Comparison of ENCODE assay signal across 15 cellular contexts in the genomic region with DNA sequence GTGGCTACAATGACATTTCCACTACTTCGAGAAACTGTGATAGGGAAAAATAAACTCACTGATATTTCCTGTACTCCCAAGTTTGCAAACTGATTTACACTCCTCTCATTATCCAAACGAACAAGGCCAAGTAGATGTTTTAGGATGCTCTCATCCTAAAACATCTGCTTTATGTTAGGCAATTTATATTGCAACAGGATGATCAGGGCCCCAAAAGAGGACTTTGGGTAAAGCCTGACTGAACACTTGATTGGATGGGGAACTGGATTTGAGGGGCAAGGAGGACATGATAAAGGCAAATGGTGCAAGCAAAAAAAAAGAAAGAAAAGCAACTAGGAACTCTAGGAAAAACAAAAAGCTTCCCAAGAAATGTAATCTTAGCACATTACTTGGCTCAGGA. TPM values are rescaled to one million over a fixed set of nuclear protein-coding genes. Genes with fewer than 3 reads are reported as not detected.
DNase-seq lines count a peak whose midpoint lies in the region; ATAC-seq, FAIRE-seq and TF ChIP-seq lines count a peak whose summit lies in the region.
"Had no signal": no experiment of that assay in that cellular context is flagged by ENCODE, and none has a peak within 500 bp of the region (broad histone marks: within the 10 kb centered on the region; RNA-seq: fewer than 3 reads in every experiment).

No MANE protein-coding gene starts in this region.

- no peak overlapping the region for H3K9ac ChIP-seq in kidney (ENCODE audit: low read length in 2 of 2)
- H3K9ac ChIP-seq: SK-N-SH had no signal

- whole genome bisulfite sequencing in gastroesophageal sphincter (ENCODE audit: low coverage in 1 of 2), 2 donors: 81 to 85% methylated on average over 2 of the region's 2 CpGs

- peaks cover 0 to 12% (median 4%) of the 10 kb centered on the region in 4 donors for H3K4me1 Mint-ChIP-seq in CD4-positive, CD25-positive, alpha-beta regulatory T cell
- peaks cover 8% of the 10 kb centered on the region for H3K4me1 Mint-ChIP-seq in Calu3 (ENCODE audit: low read depth, unreplicated experiment)
- peaks cover 6% of the 10 kb centered on the region for H3K4me1 Mint-ChIP-seq in central memory CD8-positive, alpha-beta T cell
- peaks cover 32% of the 10 kb centered on the region for H3K4me1 Mint-ChIP-seq in nephron

- H3K9me3 Mint-ChIP-seq in CD4-positive, CD25-positive, alpha-beta regulatory T cell: no peaks in the 10 kb centered on the region
- H3K9me3 Mint-ChIP-seq in Calu3 (ENCODE audit: low read depth, unreplicated experiment): no peaks in the 10 kb centered on the region
- H3K9me3 Mint-ChIP-seq in central memory CD8-positive, alpha-beta T cell: no peaks in the 10 kb centered on the region
- no peaks in the 10 kb centered on the region for H3K9me3 Mint-ChIP-seq in nephron

- no peak for FAIRE-seq in kidney (lab: Jason Lieb, UNC)
- FAIRE-seq: astrocyte had no signal

- no peak overlapping the region for H3K4me3 ChIP-seq in CD4-positive, CD25-positive, alpha-beta regulatory T cell (ENCODE audit: low read depth, low read length)
- no peak overlapping the region for H3K4me3 ChIP-seq in gastroesophageal sphincter
- no peak overlapping the region for H3K4me3 ChIP-seq in kidney (ENCODE audit: low read length in 2 of 2)
- H3K4me3 ChIP-seq: suprapubic skin had no signal

- peaks cover 4% of the 10 kb centered on the region for H3K27me3 ChIP-seq in CD4-positive, CD25-positive, alpha-beta regulatory T cell (ENCODE audit: control insufficient read depth, insufficient read depth, low read length)
- peaks cover 6% of the 10 kb centered on the region for H3K27me3 ChIP-seq in gastroesophageal sphincter

- H3K27ac Mint-ChIP-seq in CD4-positive, CD25-positive, alpha-beta regulatory T cell: no peak overlapping the region
- H3K27ac Mint-ChIP-seq in Calu3 (ENCODE audit: unreplicated experiment): peak overlapping the region; percentile 0
- H3K27ac Mint-ChIP-seq in central memory CD8-positive, alpha-beta T cell (ENCODE audit: low read depth): no peak overlapping the region
- H3K27ac Mint-ChIP-seq in nephron: peak overlapping the region; percentile 45 to 72 (median 72)

- no peak for TF ChIP-seq EP300 in gastroesophageal sphincter (IDR thresholded peaks at IDR 0.05)

- no peaks in the 10 kb centered on the region for H3K36me3 ChIP-seq in CD4-positive, CD25-positive, alpha-beta regulatory T cell (ENCODE audit: control insufficient read depth, insufficient read depth, low read length)
- H3K36me3 ChIP-seq in gastroesophageal sphincter (peaks cover 0 to 33% of the 10 kb centered on the region in 2 donors), kidney (ENCODE audit: control insufficient read depth in 1 of 2, insufficient read depth in 2 of 2, low read length in 2 of 2) (peaks cover 8 to 9% of the 10 kb centered on the region in 2 donors)

- DNase-seq in CD4-positive, CD25-positive, alpha-beta regulatory T cell: no peak
- no peak for DNase-seq in Calu3
- DNase-seq in central memory CD8-positive, alpha-beta T cell (ENCODE audit: low spot score in 2 of 2): no peak
- no peak for DNase-seq in activated CD8-positive, alpha-beta memory T cell treated with anti-CD3 and anti-CD28 coated beads, Interleukin-2, amount 50 U/mL, for 48 hours
- no peak for DNase-seq in kidney
- no peak for DNase-seq in KG1 (lab: John Stamatoyannopoulos, UW)
- DNase-seq: activated CD4-positive, CD25-positive, alpha-beta regulatory T cell treated with anti-CD3 and anti-CD28 coated beads, Interleukin-2, amount 50 U/mL, for 72 hours; foreskin keratinocyte; islet precursor cell; SK-N-SH had no signal

- peaks cover 19% of the 10 kb centered on the region for H3K4me1 ChIP-seq in CD4-positive, CD25-positive, alpha-beta regulatory T cell (ENCODE audit: control insufficient read depth, insufficient read depth, low read length, poor library complexity, severe bottlenecking)
- peaks cover 0 to 46% (median 8%) of the 10 kb centered on the region in 3 donors for H3K4me1 ChIP-seq in gastroesophageal sphincter
- peaks cover 10 to 14% of the 10 kb centered on the region in 2 donors for H3K4me1 ChIP-seq in kidney (ENCODE audit: control insufficient read depth in 1 of 2, insufficient read depth in 1 of 2, low read depth in 1 of 2, low read length in 2 of 2)
- H3K4me1 ChIP-seq: foreskin keratinocyte had no signal

- intact Hi-C loops in Calu3 (cut with micrococcal nuclease; ENCODE audit: unreplicated experiment) (no loop called here), kidney (cut with DNase I) (no loop called here)

- TF ChIP-seq CTCF in Calu3 (IDR thresholded peaks at IDR 0.05; ENCODE audit: unreplicated experiment) (no peak), nephron (IDR thresholded peaks at IDR 0.05; ENCODE audit: unreplicated experiment in 3 of 3) (no peak), gastroesophageal sphincter (IDR thresholded peaks at IDR 0.05) (no peak), kidney (IDR thresholded peaks at IDR 0.05; ENCODE audit: borderline replicate concordance, extremely low read depth, insufficient read depth) (no peak)

- no peak for TF ChIP-seq POLR2A in gastroesophageal sphincter (IDR thresholded peaks at IDR 0.05)

- peaks cover 16% of the 10 kb centered on the region for H3K36me3 Mint-ChIP-seq in CD4-positive, CD25-positive, alpha-beta regulatory T cell
- H3K36me3 Mint-ChIP-seq in Calu3 (ENCODE audit: insufficient read depth, unreplicated experiment) (peaks cover 23% of the 10 kb centered on the region), nephron (ENCODE audit: low read depth) (peaks cover 14% of the 10 kb centered on the region)
- peaks cover 10% of the 10 kb centered on the region for H3K36me3 Mint-ChIP-seq in central memory CD8-positive, alpha-beta T cell (ENCODE audit: insufficient read depth)

- H3K4me3 Mint-ChIP-seq in CD4-positive, CD25-positive, alpha-beta regulatory T cell: peak overlapping the region; percentile 6 to 76 (median 35)
- H3K4me3 Mint-ChIP-seq in Calu3 (ENCODE audit: low read depth, unreplicated experiment): peak overlapping the region; percentile 83
- H3K4me3 Mint-ChIP-seq in central memory CD8-positive, alpha-beta T cell: peak overlapping the region; percentile 87
- H3K4me3 Mint-ChIP-seq in nephron: peak overlapping the region; percentile 55 to 67 (median 64)

- ATAC-seq in CD4-positive, CD25-positive, alpha-beta regulatory T cell (ENCODE audit: low read depth in 2 of 2): no peak
- no peak for ATAC-seq in central memory CD8-positive, alpha-beta T cell (replicated peaks; ENCODE audit: extremely low read depth, poor library complexity, severe bottlenecking)
- no peak for ATAC-seq in gastroesophageal sphincter
- ATAC-seq: foreskin keratinocyte, HCT116 had no signal

- no TSS peak for BruUV-seq in Calu3 (replicated peaks; lab: Mats Ljungman, UMichigan)

- H3K27me3 Mint-ChIP-seq in CD4-positive, CD25-positive, alpha-beta regulatory T cell: peaks cover 24% of the 10 kb centered on the region
- H3K27me3 Mint-ChIP-seq in Calu3 (ENCODE audit: unreplicated experiment): peaks cover 14% of the 10 kb centered on the region
- H3K27me3 Mint-ChIP-seq in central memory CD8-positive, alpha-beta T cell: no peaks in the 10 kb centered on the region
- H3K27me3 Mint-ChIP-seq in nephron (ENCODE audit: low read depth): peaks cover 20% of the 10 kb centered on the region

- no peak overlapping the region for H3K27ac ChIP-seq in CD4-positive, CD25-positive, alpha-beta regulatory T cell (ENCODE audit: insufficient read depth, low read length, poor library complexity, severe bottlenecking)
- H3K27ac ChIP-seq in gastroesophageal sphincter (peak overlapping the region in 1 of 4 donors; percentile 45), kidney (ENCODE audit: low read depth in 2 of 2, low read length in 2 of 2) (no peak overlapping the region)
- H3K27ac ChIP-seq: foreskin keratinocyte, suprapubic skin had no signal

- H3K9me3 ChIP-seq in CD4-positive, CD25-positive, alpha-beta regulatory T cell (ENCODE audit: control insufficient read depth in 2 of 2, low read length in 2 of 2): no peaks in the 10 kb centered on the region
- H3K9me3 ChIP-seq in gastroesophageal sphincter (no peaks in the 10 kb centered on the region), kidney (ENCODE audit: control insufficient read depth in 1 of 2, low read length in 2 of 2) (no peaks in the 10 kb centered on the region)
- H3K9me3 ChIP-seq: SK-N-SH, suprapubic skin had no signal

- CTCF ChIA-PET in Calu3 (lab: Charles Lee): no interaction called here

RNA-seq across cellular contexts. Expression of gene HES6, which starts 2.1 kb away (rescaled TPM):
- total RNA-seq in CD4-positive, CD25-positive, alpha-beta regulatory T cell: 1.5 TPM
- 1 to 10 TPM; 2.1 to 3.9 (median 2.5) TPM for polyA plus RNA-seq in CD4-positive, CD25-positive, alpha-beta regulatory T cell
- total RNA-seq in Calu3 (2022) (5.9 and 8.0 TPM in 2 replicates), gastroesophageal sphincter (10 to 100 TPM in 2 of 4 donors, 1 to 10 TPM in 2; 3.8 to 19.5 (median 12.2) TPM), kidney (5.2 TPM)
- 5.5 TPM for polyA plus RNA-seq in kidney (ENCODE audit: insufficient read depth, low read depth, low replicate concordance)

RNA-seq across cellular contexts. Expression of gene ILKAP, which starts 38.5 kb away (rescaled TPM):
- total RNA-seq in CD4-positive, CD25-positive, alpha-beta regulatory T cell: 122 TPM
- polyA plus RNA-seq in CD4-positive, CD25-positive, alpha-beta regulatory T cell: 10 to 100 TPM; 39.7 to 52.4 (median 49.2) TPM
- total RNA-seq in Calu3 (2022): 51.3 and 55.4 TPM in 2 replicates
- 10 to 100 TPM; 18.5 to 45.5 (median 35.1) TPM for total RNA-seq in gastroesophageal sphincter
- 47.7 TPM for total RNA-seq in kidney
- polyA plus RNA-seq in kidney (ENCODE audit: insufficient read depth, low read depth, low replicate concordance): 38.4 TPM

RNA-seq across cellular contexts. Expression of gene PER2, which starts 46.4 kb away (rescaled TPM):
- 29.7 TPM for total RNA-seq in CD4-positive, CD25-positive, alpha-beta regulatory T cell
- 1 to 10 TPM; 1.8 to 5.0 (median 3.3) TPM for polyA plus RNA-seq in CD4-positive, CD25-positive, alpha-beta regulatory T cell
- total RNA-seq in Calu3 (2022) (14.0 and 14.8 TPM in 2 replicates), gastroesophageal sphincter (10 to 100 TPM in 3 of 4 donors, 1 to 10 TPM in 1; 8.7 to 20.5 (median 17.0) TPM), kidney (28.4 TPM)
- 1.8 TPM for polyA plus RNA-seq in kidney (ENCODE audit: insufficient read depth, low read depth, low replicate concordance)

Comparison
In these comparisons a context has a peak if more than half of its experiments do, and no peak if none do; other contexts are left out.
1. H3K27ac Mint-ChIP-seq: peak in Calu3 (single experiment) and nephron (3 of 3); none in CD4-positive, CD25-positive, alpha-beta regulatory T cell (0 of 3) and central memory CD8-positive, alpha-beta T cell (single experiment).
2. H3K4me3 Mint-ChIP-seq: peak in every context shown above with its lines; median percentile 87 in central memory CD8-positive, alpha-beta T cell; 83 in Calu3; 64 in nephron; 35 in CD4-positive, CD25-positive, alpha-beta regulatory T cell.